12 cellular contexts compared by ENCODE assay signal in the genomic region with DNA sequence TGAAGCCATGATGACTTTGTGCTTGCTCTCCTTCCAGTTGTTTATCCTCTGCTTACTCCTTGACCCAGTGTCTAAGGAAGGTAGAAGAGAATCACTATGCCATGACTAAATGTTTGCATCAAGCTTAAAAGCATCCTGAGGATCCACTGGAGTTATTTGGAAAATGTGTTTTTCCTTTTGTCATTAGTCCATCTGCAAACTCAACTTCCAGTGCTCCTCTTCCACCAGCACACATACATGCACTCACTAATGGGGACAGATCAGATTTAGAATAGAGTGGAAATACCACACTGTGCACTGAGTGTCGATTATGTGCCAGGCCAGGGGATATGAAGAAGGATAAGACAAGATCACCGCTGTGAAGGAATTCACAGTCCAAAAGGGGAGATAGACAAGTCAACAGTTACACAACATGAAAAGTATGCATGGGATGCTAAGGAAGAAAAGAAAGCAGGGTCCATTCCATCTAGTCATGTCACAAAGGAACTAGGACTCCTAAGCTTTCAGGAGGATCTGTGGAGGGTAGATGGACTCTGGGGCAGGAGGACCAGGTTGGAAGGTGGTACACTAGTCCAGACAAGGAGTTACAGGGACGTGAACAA. TPM values are rescaled to one million over a fixed set of nuclear protein-coding genes. Genes with fewer than 3 reads are reported as not detected.
DNase-seq lines count a peak whose midpoint lies in the region; ATAC-seq and TF ChIP-seq lines count a peak whose summit lies in the region.
"Had no signal": no experiment of that assay in that cellular context is flagged by ENCODE, and none has a peak within 500 bp of the region (broad histone marks: within the 10 kb centered on the region; RNA-seq: fewer than 3 reads in every experiment).

No MANE protein-coding gene starts in this region.

- TF ChIP-seq RAD21 in neural cell (conservative IDR thresholded peaks at IDR 0.05), result no peak

- H3K9me3 Mint-ChIP-seq in chondrocyte (ENCODE audit: low read depth), result no peaks in the 10 kb centered on the region

- DNase-seq in DND-41 (no peak), chondrocyte (ENCODE audit: low spot score) (no peak), transverse colon (no peak), NCI-H82 treated with DMSO at 0.1 percent for 48 hours (lab: John Stamatoyannopoulos, UW; ENCODE audit: unreplicated experiment) (no peak), NCI-H146 (lab: John Stamatoyannopoulos, UW) (no peak)
- DNase-seq: NCI-H1930; ovary; stimulated activated naive CD4-positive, alpha-beta T cell treated with Interleukin-2 at 50 U/mL for 16 hours had no signal

- H3K9ac ChIP-seq in DND-41 (ENCODE audit: low read depth, low read length) (no peak overlapping the region; the same call in 1 of the 2 replicates), OCI-LY1 (ENCODE audit: low read length) (no peak overlapping the region), neural cell (ENCODE audit: low read length) (no peak overlapping the region)

- H3F3A ChIP-seq in OCI-LY1 (ENCODE audit: insufficient read depth, low read length) (no peaks in the 10 kb centered on the region), neural cell (ENCODE audit: insufficient read depth, low read length, poor library complexity, severe bottlenecking) (no peaks in the 10 kb centered on the region)

- H3K27ac ChIP-seq in DND-41 (ENCODE audit: low read length) (no peak overlapping the region; the same call in 1 of the 2 replicates), OCI-LY1 (ENCODE audit: low read depth, low read length, poor library complexity, severe bottlenecking) (no peak overlapping the region), neural cell (ENCODE audit: low read length) (no peak overlapping the region), transverse colon (no peak overlapping the region)
- H3K27ac ChIP-seq: colonic mucosa, ovary had no signal

- no peaks in the 10 kb centered on the region for H3K9me2 ChIP-seq in OCI-LY1 (ENCODE audit: low read depth, low read length)
- no peaks in the 10 kb centered on the region for H3K9me2 ChIP-seq in neural cell (ENCODE audit: insufficient read depth, low read length)

- H3K36me3 Mint-ChIP-seq in chondrocyte (ENCODE audit: low read depth), result no peaks in the 10 kb centered on the region

- no peaks in the 10 kb centered on the region for H3K9me3 ChIP-seq in DND-41 (ENCODE audit: insufficient read depth, low read length, severe bottlenecking)
- H3K9me3 ChIP-seq in OCI-LY1 (ENCODE audit: low read length), result no peaks in the 10 kb centered on the region
- H3K9me3 ChIP-seq in neural cell (ENCODE audit: low read length), result no peaks in the 10 kb centered on the region
- H3K9me3 ChIP-seq in transverse colon, result no peaks in the 10 kb centered on the region
- H3K9me3 ChIP-seq: colonic mucosa, HAP-1, ovary had no signal

- TF ChIP-seq EP300 in neural cell (conservative IDR thresholded peaks at IDR 0.05; ENCODE audit: poor library complexity, severe bottlenecking) (no peak), transverse colon (IDR thresholded peaks at IDR 0.05; ENCODE audit: low read depth) (no peak)

- H3K4me1 Mint-ChIP-seq in chondrocyte (ENCODE audit: low read depth), result peaks cover 34% of the 10 kb centered on the region

- H3K4me1 ChIP-seq in DND-41 (ENCODE audit: insufficient read depth, low read length), result peaks cover 28% of the 10 kb centered on the region
- peaks cover 25% of the 10 kb centered on the region for H3K4me1 ChIP-seq in OCI-LY1 (ENCODE audit: insufficient read depth, low read length, severe bottlenecking)
- H3K4me1 ChIP-seq in transverse colon, result peaks cover 7 to 25% (median 12%) of the 10 kb centered on the region in 4 donors
- H3K4me1 ChIP-seq: colonic mucosa had no signal

- peak overlapping the region; percentile 98 for H3K4me2 ChIP-seq in DND-41 (ENCODE audit: insufficient read depth, low read length)
- H3K4me2 ChIP-seq in OCI-LY1 (ENCODE audit: low read length), result peak overlapping the region; percentile 92; the same call in 1 of the 2 replicates
- H3K4me2 ChIP-seq in neural cell (ENCODE audit: low read length), result no peak overlapping the region

- in situ Hi-C loops in transverse colon (cut with MboI; ENCODE audit: low pct_ligation_motif_present in 1 of 4, low pct_unique_long_range_greater_than_20kb in 1 of 4, low sequenced_read_pairs in 3 of 4), result no loop called here

- TF ChIP-seq POLR2A in transverse colon (IDR thresholded peaks at IDR 0.05), result no peak

- no peak for TF ChIP-seq CTCF in DND-41 (IDR thresholded peaks at IDR 0.05; ENCODE audit: borderline replicate concordance, extremely low read depth, low read length, poor library complexity, severe bottlenecking)
- no peak for TF ChIP-seq CTCF in OCI-LY1 (IDR thresholded peaks at IDR 0.05; ENCODE audit: low read length)
- no peak for TF ChIP-seq CTCF in chondrocyte (IDR thresholded peaks at IDR 0.05)
- no peak for TF ChIP-seq CTCF in neural cell (IDR thresholded peaks at IDR 0.05; ENCODE audit: poor library complexity, severe bottlenecking)
- no peak for TF ChIP-seq CTCF in transverse colon (IDR thresholded peaks at IDR 0.05)

- peaks cover 45% of the 10 kb centered on the region for H3K36me3 ChIP-seq in DND-41 (ENCODE audit: insufficient read depth, low read length)
- peaks cover 35% of the 10 kb centered on the region for H3K36me3 ChIP-seq in OCI-LY1 (ENCODE audit: insufficient read depth, low read length)
- peaks cover 5% of the 10 kb centered on the region for H3K36me3 ChIP-seq in neural cell (ENCODE audit: insufficient read depth, low read length)
- peaks cover 0 to 8% (median 0%) of the 10 kb centered on the region in 4 donors for H3K36me3 ChIP-seq in transverse colon
- H3K36me3 ChIP-seq: colonic mucosa, ovary had no signal

- no peaks in the 10 kb centered on the region for H3K27me3 Mint-ChIP-seq in chondrocyte (ENCODE audit: low read depth)

- H3K27ac Mint-ChIP-seq in chondrocyte (ENCODE audit: unreplicated experiment), result peak overlapping the region; percentile 50

- ATAC-seq in DND-41 (ENCODE audit: insufficient read depth, low read depth), result no peak

- intact Hi-C loops in transverse colon (cut with DNase I; ENCODE audit: low total_unique reads), result no loop called here

- H3K79me2 ChIP-seq in DND-41 (ENCODE audit: insufficient read depth, low read length) (peaks cover 26% of the 10 kb centered on the region), OCI-LY1 (ENCODE audit: insufficient read depth, low read length) (peaks cover 4% of the 10 kb centered on the region; the same call in 1 of the 2 replicates), neural cell (replicated peaks; ENCODE audit: insufficient read depth, low read length) (peaks cover 3% of the 10 kb centered on the region)

- H4K20me1 ChIP-seq in DND-41 (ENCODE audit: insufficient read depth, low read length), result no peaks in the 10 kb centered on the region
- no peaks in the 10 kb centered on the region for H4K20me1 ChIP-seq in OCI-LY1 (ENCODE audit: insufficient read depth, low read length)
- no peaks in the 10 kb centered on the region for H4K20me1 ChIP-seq in neural cell (ENCODE audit: insufficient read depth)

- H3K4me3 Mint-ChIP-seq in chondrocyte (ENCODE audit: unreplicated experiment), result peak overlapping the region; percentile 16

- H3K4me3 ChIP-seq in DND-41 (ENCODE audit: low read depth in 1 of 2, low read length in 2 of 2), result peak overlapping the region in 1 of 2 experiments; percentile 21; a peak in 1 of 4 replicates
- no peak overlapping the region for H3K4me3 ChIP-seq in OCI-LY1 (ENCODE audit: low read depth, low read length, poor library complexity, severe bottlenecking)
- H3K4me3 ChIP-seq in neural cell (ENCODE audit: low read length), result peak overlapping the region; percentile 76
- H3K4me3 ChIP-seq in transverse colon, result no peak overlapping the region
- H3K4me3 ChIP-seq: colonic mucosa, HAP-1, ovary had no signal

- H2AFZ ChIP-seq in DND-41 (ENCODE audit: low read depth, low read length) (no peak overlapping the region), OCI-LY1 (ENCODE audit: low read length) (no peak overlapping the region), neural cell (ENCODE audit: low read depth, low read length) (no peak overlapping the region)

- H3K27me3 ChIP-seq in DND-41 (ENCODE audit: insufficient read depth, low read length, poor library complexity), result no peaks in the 10 kb centered on the region
- H3K27me3 ChIP-seq in OCI-LY1 (ENCODE audit: insufficient read depth, low read length), result no peaks in the 10 kb centered on the region
- no peaks in the 10 kb centered on the region for H3K27me3 ChIP-seq in neural cell (ENCODE audit: insufficient read depth, low read depth, low read length)
- H3K27me3 ChIP-seq in transverse colon, result no peaks in the 10 kb centered on the region
- H3K27me3 ChIP-seq: colonic mucosa, ovary had no signal

- WGBS in transverse colon (ENCODE audit: low coverage in 1 of 2), 2 donors, result 89 to 93% methylated on average over 3 of the region's 3 CpGs

TF ChIP-seq in neural cell, 6 proteins besides CTCF, POLR2A, EP300 and RAD21:
- no peak for TF ChIP-seq SMC3 (conservative IDR thresholded peaks at IDR 0.05; ENCODE audit: poor library complexity)
- no peak for TF ChIP-seq MXI1 (conservative IDR thresholded peaks at IDR 0.05; ENCODE audit: poor library complexity, severe bottlenecking)

RNA-seq across cellular contexts. Expression of gene OCIAD2, which starts 1.9 kb away (rescaled TPM):
- total RNA-seq in chondrocyte (7.9 to 18.1 TPM (median 14.5 TPM) in 3 replicates), transverse colon (10 to 100 TPM in 3 of 4 donors, 1 to 10 TPM in 1; 4.4 to 71.7 (median 30.3) TPM)
- polyA plus RNA-seq in neural cell, result 67.2 and 69.7 TPM in 2 replicates
- polyA minus RNA-seq in neural cell, result 19.5 and 22.0 TPM in 2 replicates
